In the genomic region with DNA sequence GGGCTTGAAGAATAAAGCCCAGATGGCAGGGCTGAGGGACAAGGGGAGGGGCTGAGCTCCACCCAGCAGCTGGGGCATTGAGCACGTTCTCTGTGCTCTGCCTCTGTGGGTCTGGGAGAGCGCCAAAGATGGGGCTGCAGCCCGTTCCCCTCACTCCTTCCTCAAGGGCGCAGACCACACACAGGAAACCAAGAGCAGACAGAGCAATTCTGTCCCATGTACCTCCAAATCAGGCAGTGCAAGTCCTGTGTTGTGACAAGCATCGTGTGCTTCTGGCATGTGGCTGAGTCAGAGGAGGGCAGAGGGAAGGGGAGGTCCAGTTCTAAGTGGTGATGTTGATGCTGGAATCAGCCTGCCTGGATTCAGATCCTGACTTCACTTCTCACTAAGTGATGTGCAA, we compare ENCODE assay signal across 21 cellular contexts. TPM values are rescaled to one million over a fixed set of nuclear protein-coding genes. Genes with fewer than 3 reads are reported as not detected.
A peak's percentile ranks its signal among the peaks of the same experiment; 100 is the strongest.
DNase-seq lines count a peak whose midpoint lies in the region; ATAC-seq and TF ChIP-seq lines count a peak whose summit lies in the region.
"Had no signal": no experiment of that assay in that cellular context is flagged by ENCODE, and none has a peak within 500 bp of the region (broad histone marks: within the 10 kb centered on the region; RNA-seq: fewer than 3 reads in every experiment).

No MANE protein-coding gene starts in this region.

- no peaks in the 10 kb centered on the region for H3K9me3 ChIP-seq in WERI-Rb-1 (ENCODE audit: severe bottlenecking)
- H3K9me3 ChIP-seq: left ventricle myocardium inferior had no signal

- no peaks in the 10 kb centered on the region for H3K4me1 Mint-ChIP-seq in endothelial cell (ENCODE audit: unreplicated experiment)

- no peaks in the 10 kb centered on the region for H3K36me3 ChIP-seq in WERI-Rb-1
- H3K36me3 ChIP-seq: left ventricle myocardium inferior had no signal

- no peak overlapping the region for H3K27ac ChIP-seq in WERI-Rb-1
- H3K27ac ChIP-seq: epithelial cell of prostate, left ventricle myocardium inferior had no signal

- TF ChIP-seq CTCF in WERI-Rb-1 (IDR thresholded peaks at IDR 0.05; ENCODE audit: low read depth, low read length) (no peak), endothelial cell (IDR thresholded peaks at IDR 0.05; ENCODE audit: unreplicated experiment) (no peak)

- DNase-seq in EL = peak; percentile 64
- DNase-seq in LHCN-M2 (ENCODE audit: low read depth) = peak; percentile 53
- peak; percentile 32 for DNase-seq in WERI-Rb-1
- DNase-seq in kidney tubule cell (ENCODE audit: low spot score) = peak; percentile 59
- no peak for DNase-seq in endothelial cell (ENCODE audit: low spot score)
- no peak for DNase-seq in cortex of kidney (lab: John Stamatoyannopoulos, UW)
- DNase-seq in hippocampal formation (lab: John Stamatoyannopoulos, UW) = no peak
- DNase-seq: activated CD4-positive, CD25-positive, alpha-beta regulatory T cell treated with anti-CD3 and anti-CD28 coated beads, Interleukin-2, amount 50 U/mL, for 72 hours; activated naive CD4-positive, alpha-beta T cell treated with anti-CD3 and anti-CD28 coated beads, Interleukin-2, amount 10 ng/mL, durations not matched to agents 7 days and 5 days; CD4-positive, CD25-positive, alpha-beta regulatory T cell; hypothalamus; left ventricle myocardium inferior; NCI-H1092 treated with DMSO at 0.1 percent for 48 hours; NCI-H345; nephron progenitor cell; OCI-M1; right cardiac atrium; stimulated activated CD4-positive, alpha-beta T cell treated with anti-CD3 and anti-CD28 coated beads, Interleukin-4, amount 100 ng/mL, for 1 hour had no signal

- H3K27me3 Mint-ChIP-seq in endothelial cell (ENCODE audit: unreplicated experiment) = peaks cover 4% of the 10 kb centered on the region
- H3K27me3 Mint-ChIP-seq: type B pancreatic cell had no signal

- no peak for ATAC-seq in GM19328 (IDR thresholded peaks at IDR 0.05; ENCODE audit: unreplicated experiment)
- ATAC-seq: right cardiac atrium had no signal

- no peak overlapping the region for H3K4me3 ChIP-seq in WERI-Rb-1 (ENCODE audit: low read depth, low read length)
- H3K4me3 ChIP-seq: left ventricle myocardium inferior had no signal

- no peaks in the 10 kb centered on the region for H3K36me3 Mint-ChIP-seq in endothelial cell (ENCODE audit: low read depth, unreplicated experiment)
- H3K36me3 Mint-ChIP-seq: activated naive CD4-positive, alpha-beta T cell treated with anti-CD3 and anti-CD28 coated beads, Interleukin-2, amount 10 ng/mL, durations not matched to agents 7 days and 5 days; CD4-positive, CD25-positive, alpha-beta regulatory T cell; type B pancreatic cell had no signal

- no peak overlapping the region for H3K4me3 Mint-ChIP-seq in endothelial cell (ENCODE audit: unreplicated experiment)
- H3K4me3 Mint-ChIP-seq: activated naive CD4-positive, alpha-beta T cell treated with anti-CD3 and anti-CD28 coated beads, Interleukin-2, amount 10 ng/mL, durations not matched to agents 7 days and 5 days; CD4-positive, CD25-positive, alpha-beta regulatory T cell; nephron progenitor cell; type B pancreatic cell had no signal

- H3K9me3 Mint-ChIP-seq in endothelial cell (ENCODE audit: unreplicated experiment) = no peaks in the 10 kb centered on the region
- H3K9me3 Mint-ChIP-seq: activated naive CD4-positive, alpha-beta T cell treated with anti-CD3 and anti-CD28 coated beads, Interleukin-2, amount 10 ng/mL, durations not matched to agents 7 days and 5 days; CD4-positive, CD25-positive, alpha-beta regulatory T cell; nephron progenitor cell; type B pancreatic cell had no signal

- H3K27ac Mint-ChIP-seq in endothelial cell (ENCODE audit: unreplicated experiment) = no peak overlapping the region
- H3K27ac Mint-ChIP-seq: activated naive CD4-positive, alpha-beta T cell treated with anti-CD3 and anti-CD28 coated beads, Interleukin-2, amount 10 ng/mL, durations not matched to agents 7 days and 5 days; CD4-positive, CD25-positive, alpha-beta regulatory T cell; nephron progenitor cell had no signal

- H3K27me3 ChIP-seq in WERI-Rb-1 (ENCODE audit: insufficient read depth, low read depth, severe bottlenecking) = no peaks in the 10 kb centered on the region

RNA-seq across cellular contexts. Expression of a gene that starts 15.6 kb away (rescaled TPM):
- 134 and 149 TPM in 2 replicates for total RNA-seq in LHCN-M2 (2014; rRNA removed)
- 32.8 TPM for polyA plus RNA-seq in LHCN-M2 (2012)
- 9.5 TPM for total RNA-seq in endothelial cell (ENCODE audit: unreplicated experiment)

RNA-seq across cellular contexts. Expression of a gene that starts 54.1 kb away (rescaled TPM):
- 305 and 353 TPM in 2 replicates for total RNA-seq in LHCN-M2 (2014; rRNA removed)
- 3,072 TPM for polyA plus RNA-seq in LHCN-M2 (2012)
- total RNA-seq in endothelial cell (ENCODE audit: unreplicated experiment) = 1,903 TPM

Comparison
In these comparisons a context has a peak if more than half of its experiments do, and no peak if none do; other contexts are left out.
1. DNase-seq: peak in EL (single experiment), LHCN-M2 (single experiment), WERI-Rb-1 (single experiment) and kidney tubule cell (single experiment); none in endothelial cell (single experiment), cortex of kidney (single experiment) and hippocampal formation (0 of 2).
2. RNA of a gene that starts 15.6 kb away (total RNA-seq): 134 to 149 TPM in LHCN-M2; 9.5 TPM in endothelial cell (single experiment); every median in the first group is over 10 times any median in the second.